8 cellular contexts compared by ENCODE assay signal in the genomic region with DNA sequence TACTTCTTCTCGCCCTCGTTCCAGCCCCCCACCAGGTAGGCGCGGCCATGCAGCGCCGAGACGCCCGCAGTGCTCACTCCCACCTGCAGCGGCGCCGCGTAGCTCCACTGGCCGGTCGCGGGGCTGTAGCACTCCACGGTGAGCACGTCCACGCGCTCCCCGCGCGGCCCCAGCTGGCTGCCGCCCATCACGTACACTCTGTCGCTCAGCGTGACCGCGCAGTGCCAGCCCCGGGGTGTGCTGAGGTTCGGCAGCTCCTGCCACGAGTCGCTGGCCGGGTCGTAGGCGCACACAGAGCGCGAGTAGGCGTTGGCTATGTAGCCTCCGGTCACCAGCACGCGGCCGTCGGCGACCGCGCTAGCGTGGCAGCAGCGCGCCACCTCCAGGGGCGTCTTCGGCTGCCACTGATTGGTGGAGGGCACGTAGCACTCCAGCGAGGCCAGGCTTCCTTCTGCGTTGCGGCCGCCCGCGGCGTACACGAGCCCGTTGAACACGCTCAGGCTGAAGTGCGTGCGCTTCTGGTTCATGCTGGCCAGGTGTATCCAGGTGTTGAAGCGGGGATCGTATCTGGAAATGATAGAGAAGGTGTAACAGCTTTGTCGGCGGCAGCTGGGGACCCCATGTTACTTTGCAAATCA. TPM values are rescaled to one million over a fixed set of nuclear protein-coding genes. Genes with fewer than 3 reads are reported as not detected.
DNase-seq lines count a peak whose midpoint lies in the region; ATAC-seq and TF ChIP-seq lines count a peak whose summit lies in the region.

No MANE protein-coding gene starts in this region.

- TF ChIP-seq CTCF in epithelial cell of esophagus (IDR thresholded peaks at IDR 0.05; ENCODE audit: insufficient read depth, low read depth, low read length, missing control alignments), result peak; percentile 29

- H3K4me1 ChIP-seq in mononuclear cell (ENCODE audit: insufficient read depth, low read length), result peaks cover 25% of the 10 kb centered on the region

- peak overlapping the region; percentile 66 for H3K4me3 ChIP-seq in epithelial cell of esophagus (ENCODE audit: low read length)
- peak overlapping the region; percentile 49 for H3K4me3 ChIP-seq in mononuclear cell (ENCODE audit: low read length)

- ATAC-seq in GM19372 (IDR thresholded peaks at IDR 0.05; ENCODE audit: low read depth, unreplicated experiment), result peak; percentile 81
- ATAC-seq in HG03460 (IDR thresholded peaks at IDR 0.05; ENCODE audit: unreplicated experiment), result peak; percentile 81

- H3K9me3 ChIP-seq in mononuclear cell (ENCODE audit: low read depth, low read length), result no peaks in the 10 kb centered on the region

- H3K27me3 ChIP-seq in mononuclear cell (ENCODE audit: insufficient read depth, low read length), result peaks cover 5% of the 10 kb centered on the region

- DNase-seq in C1 segment of cervical spinal cord (lab: John Stamatoyannopoulos, UW), result peak in 12 of 14 donors; percentile 13 to 70 (median 48)
- peak; percentile 58 for DNase-seq in NCI-H82 treated with DMSO at 0.1 percent for 48 hours (lab: John Stamatoyannopoulos, UW; ENCODE audit: unreplicated experiment)
- peak; percentile 29 for DNase-seq in activated CD8-positive, alpha-beta memory T cell treated with anti-CD3 and anti-CD28 coated beads, Interleukin-2, amount 50 U/mL, for 1 hour (ENCODE audit: extremely low read depth)
- DNase-seq in epithelial cell of esophagus (ENCODE audit: low read depth), result peak; percentile 89
- peak; percentile 46 to 66 for DNase-seq in stimulated activated CD8-positive, alpha-beta memory T cell treated with anti-CD3 and anti-CD28 coated beads, Interleukin-2, amount 100 ng/mL, for 1 hour (ENCODE audit: low read depth in 2 of 2)

RNA-seq across cellular contexts. Expression of a gene that starts 13.7 kb away (rescaled TPM):
- total RNA-seq in mononuclear cell, result 0.10 TPM

Comparison
In these comparisons a context has a peak if more than half of its experiments do, and no peak if none do; other contexts are left out.
1. Peak in every context shown above with its lines: DNase-seq, ATAC-seq and H3K4me3 ChIP-seq.
2. DNase-seq: peak in every context shown above with its lines; median percentile 89 in epithelial cell of esophagus; 58 in NCI-H82 treated with DMSO at 0.1 percent for 48 hours; 56 in stimulated activated CD8-positive, alpha-beta memory T cell treated with anti-CD3 and anti-CD28 coated beads, Interleukin-2, amount 100 ng/mL, for 1 hour; 48 in C1 segment of cervical spinal cord; 29 in activated CD8-positive, alpha-beta memory T cell treated with anti-CD3 and anti-CD28 coated beads, Interleukin-2, amount 50 U/mL, for 1 hour.